1 cellular context compared by ENCODE assay signal in the genomic region with DNA sequence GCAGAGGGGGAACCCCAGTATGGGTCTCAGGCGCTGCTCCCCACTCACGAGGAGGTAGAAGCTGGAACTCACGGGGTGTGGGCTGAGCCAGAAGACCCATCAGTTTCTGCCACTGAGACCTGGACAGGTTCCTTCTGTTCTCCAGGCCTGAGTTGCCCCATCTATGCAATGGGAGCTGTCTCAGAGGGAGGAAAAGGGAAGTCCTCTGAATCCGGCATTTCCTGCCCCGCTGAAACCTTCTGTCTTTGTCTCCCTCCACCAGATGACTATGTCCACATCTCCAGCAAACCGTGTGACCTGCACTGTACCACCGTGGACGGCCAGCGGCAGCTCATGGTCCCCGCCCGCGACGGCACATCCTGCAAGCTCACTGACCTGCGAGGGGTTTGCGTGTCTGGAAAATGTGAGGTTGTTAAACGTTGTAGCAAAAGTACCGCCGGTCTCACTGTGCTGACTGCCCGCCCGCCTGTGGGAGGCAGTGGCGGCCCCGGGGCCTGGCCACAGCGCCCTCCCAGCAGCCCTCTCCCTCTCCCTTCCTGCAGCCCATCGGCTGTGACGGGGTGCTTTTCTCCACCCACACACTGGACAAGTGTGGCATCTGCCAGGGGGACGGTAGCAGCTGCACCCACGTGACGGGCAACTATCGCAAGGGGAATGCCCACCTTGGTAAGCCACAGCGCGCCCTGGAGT.
A peak's percentile ranks its signal among the peaks of the same experiment; 100 is the strongest.
TF ChIP-seq lines count a peak whose summit lies in the region.

No MANE protein-coding gene starts in this region.

TF ChIP-seq in K562, 482 proteins besides CTCF, POLR2A, EP300 and RAD21:
- TF ChIP-seq SPI1 (IDR thresholded peaks at IDR 0.05; ENCODE audit: borderline replicate concordance, low read depth, low read length) (peak; percentile 65; the same call in 1 of the 2 replicates), STAG1 (CRISPR knock-in tag; IDR thresholded peaks at IDR 0.05; ENCODE audit: borderline replicate concordance) (0 out of 2 replicates have a peak, but pooled peaks have one; percentile 9)
- TF ChIP-seq, protein P1, sequence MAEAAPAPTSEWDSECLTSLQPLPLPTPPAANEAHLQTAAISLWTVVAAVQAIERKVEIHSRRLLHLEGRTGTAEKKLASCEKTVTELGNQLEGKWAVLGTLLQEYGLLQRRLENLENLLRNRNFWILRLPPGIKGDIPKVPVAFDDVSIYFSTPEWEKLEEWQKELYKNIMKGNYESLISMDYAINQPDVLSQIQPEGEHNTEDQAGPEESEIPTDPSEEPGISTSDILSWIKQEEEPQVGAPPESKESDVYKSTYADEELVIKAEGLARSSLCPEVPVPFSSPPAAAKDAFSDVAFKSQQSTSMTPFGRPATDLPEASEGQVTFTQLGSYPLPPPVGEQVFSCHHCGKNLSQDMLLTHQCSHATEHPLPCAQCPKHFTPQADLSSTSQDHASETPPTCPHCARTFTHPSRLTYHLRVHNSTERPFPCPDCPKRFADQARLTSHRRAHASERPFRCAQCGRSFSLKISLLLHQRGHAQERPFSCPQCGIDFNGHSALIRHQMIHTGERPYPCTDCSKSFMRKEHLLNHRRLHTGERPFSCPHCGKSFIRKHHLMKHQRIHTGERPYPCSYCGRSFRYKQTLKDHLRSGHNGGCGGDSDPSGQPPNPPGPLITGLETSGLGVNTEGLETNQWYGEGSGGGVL (CRISPR knock-in tag; IDR thresholded peaks at IDR 0.05): no peak
